Comparison of ENCODE assay signal across 21 cellular contexts in the genomic region with DNA sequence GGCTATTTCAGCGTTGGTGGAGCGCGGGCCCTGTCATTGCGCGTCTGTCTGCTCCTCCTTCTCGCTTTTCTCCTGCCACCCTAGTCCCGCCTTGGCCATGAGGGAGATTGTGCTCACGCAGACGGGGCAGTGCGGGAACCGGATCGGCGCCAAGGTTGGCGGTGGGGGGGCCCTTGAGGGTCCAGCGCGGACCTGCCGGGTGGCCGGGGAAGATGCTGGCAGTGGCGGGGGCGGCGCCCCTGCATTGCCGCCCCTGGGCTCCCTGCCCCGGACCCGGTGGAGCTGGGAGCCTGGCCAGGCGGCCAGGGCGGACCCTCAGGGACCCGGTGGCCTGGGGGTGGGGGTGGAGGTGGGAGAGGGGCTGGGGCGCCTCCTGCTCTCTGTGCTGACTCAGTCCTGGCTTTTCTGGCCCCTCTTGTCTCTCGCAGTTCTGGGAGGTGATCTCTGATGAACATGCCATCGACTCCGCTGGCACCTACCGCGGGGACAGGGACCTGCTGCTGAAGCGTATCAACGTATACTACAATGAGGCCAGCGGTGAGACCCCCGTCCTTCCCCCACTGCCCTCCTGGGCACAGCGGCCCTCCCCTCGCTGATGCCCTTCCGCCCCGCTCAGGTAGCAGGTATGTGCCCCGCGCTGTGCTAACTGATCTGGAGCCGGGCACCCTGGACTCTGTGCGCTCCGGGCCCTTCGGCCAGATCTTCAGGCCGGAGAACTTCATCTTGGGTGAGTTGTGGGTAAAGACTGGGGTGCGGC. TPM values are rescaled to one million over a fixed set of nuclear protein-coding genes. Genes with fewer than 3 reads are reported as not detected.
"Had no signal": no experiment of that assay in that cellular context is flagged by ENCODE, and none has a peak within 500 bp of the region (broad histone marks: within the 10 kb centered on the region; RNA-seq: fewer than 3 reads in every experiment).

No MANE protein-coding gene starts in this region.

- H3K27ac ChIP-seq: colonic mucosa, foreskin keratinocyte, pancreas, psoas muscle, right lobe of liver had no signal

- H3K9me3 ChIP-seq: colonic mucosa, pancreas, psoas muscle, right lobe of liver had no signal

- H3K4me1 ChIP-seq: colonic mucosa, foreskin keratinocyte, pancreas, psoas muscle, right lobe of liver had no signal

- ATAC-seq: left lobe of liver; mucosa of descending colon; naive thymus-derived CD8-positive, alpha-beta T cell; pancreas; psoas muscle; stimulated activated naive B cell treated with anti-CD40 and anti-IgM and Interleukin-4, amounts not matched to agents 10 μg/mL and 1 μg/mL and 100 μg/mL, for 72 hours had no signal

- H3K36me3 ChIP-seq: colonic mucosa, pancreas, right lobe of liver had no signal

- DNase-seq: colonic mucosa; dermis blood vessel endothelial cell; erythroblast; foreskin keratinocyte; head of caudate nucleus; hippocampal formation; kidney glomerular epithelial cell; mammary epithelial cell; mucosa of descending colon; naive thymus-derived CD8-positive, alpha-beta T cell; nucleus accumbens; psoas muscle; retina; right lobe of liver; stimulated activated CD4-positive, alpha-beta T cell treated with anti-CD3 and anti-CD28 coated beads, Interleukin-4, amount 100 ng/mL, for 1 hour; stimulated activated CD8-positive, alpha-beta memory T cell treated with anti-CD3 and anti-CD28 coated beads, Interleukin-4, amount 100 ng/mL, for 48 hours; stimulated activated naive B cell treated with anti-CD40 and anti-IgM and Interleukin-4, amounts not matched to agents 10 μg/mL and 1 μg/mL and 100 μg/mL, for 72 hours; trophoblast cell had no signal

- H3K4me3 ChIP-seq: colonic mucosa, mucosa of descending colon, pancreas, psoas muscle, right lobe of liver had no signal

- H3K27ac Mint-ChIP-seq: naive thymus-derived CD8-positive, alpha-beta T cell; stimulated activated naive B cell treated with anti-CD40 and anti-IgM and Interleukin-4, amounts not matched to agents 10 μg/mL and 1 μg/mL and 100 μg/mL, for 72 hours had no signal

- H3K36me3 Mint-ChIP-seq: naive thymus-derived CD8-positive, alpha-beta T cell; stimulated activated naive B cell treated with anti-CD40 and anti-IgM and Interleukin-4, amounts not matched to agents 10 μg/mL and 1 μg/mL and 100 μg/mL, for 72 hours had no signal

- H3K4me1 Mint-ChIP-seq: naive thymus-derived CD8-positive, alpha-beta T cell; stimulated activated naive B cell treated with anti-CD40 and anti-IgM and Interleukin-4, amounts not matched to agents 10 μg/mL and 1 μg/mL and 100 μg/mL, for 72 hours had no signal

- H3K4me3 Mint-ChIP-seq: naive thymus-derived CD8-positive, alpha-beta T cell; stimulated activated naive B cell treated with anti-CD40 and anti-IgM and Interleukin-4, amounts not matched to agents 10 μg/mL and 1 μg/mL and 100 μg/mL, for 72 hours had no signal

- H3K27me3 ChIP-seq: colonic mucosa, foreskin keratinocyte, pancreas, right lobe of liver had no signal

RNA-seq across cellular contexts. Expression of gene MAP1LC3C, which starts 58.3 kb away (rescaled TPM):
- total RNA-seq: colonic mucosa; dermis blood vessel endothelial cell; endothelial cell of umbilical vein; foreskin keratinocyte; left lobe of liver; mammary epithelial cell; naive thymus-derived CD8-positive, alpha-beta T cell had no signal
- polyA plus RNA-seq: endothelial cell of umbilical vein; foreskin keratinocyte; mammary epithelial cell; naive thymus-derived CD8-positive, alpha-beta T cell had no signal
